Comparison of ENCODE assay signal across 24 cellular contexts in genomic region chr16:55496509-55497145, GRCh38. TPM values are rescaled to one million over a fixed set of nuclear protein-coding genes. Genes with fewer than 3 reads are reported as not detected.
DNase-seq lines count a peak whose midpoint lies in the region; FAIRE-seq and TF ChIP-seq lines count a peak whose summit lies in the region.
"Had no signal": no experiment of that assay in that cellular context is flagged by ENCODE, and none has a peak within 500 bp of the region (broad histone marks: within the 10 kb centered on the region; RNA-seq: fewer than 3 reads in every experiment).

No MANE protein-coding gene starts in this region.

- no peak for TF ChIP-seq CTCF in GM13976 (IDR thresholded peaks at IDR 0.05; ENCODE audit: borderline replicate concordance, control extremely low read depth, extremely low read depth, insufficient read depth, missing control alignments)

- H3K9ac ChIP-seq in mesenchymal stem cell (ENCODE audit: low read length), result peak overlapping the region; percentile 75

- no peak overlapping the region for H3K18ac ChIP-seq in mesenchymal stem cell (ENCODE audit: low read depth in 1 of 2, low read length in 2 of 2)

- H2BK12ac ChIP-seq in mesenchymal stem cell (ENCODE audit: low read length in 2 of 2), result peak overlapping the region in 1 of 2 experiments; percentile 10

- no peaks in the 10 kb centered on the region for H3K9me3 ChIP-seq in mesenchymal stem cell (ENCODE audit: control insufficient read depth, low read length)
- H3K9me3 ChIP-seq: Peyer's patch, right atrium auricular region, SJCRH30, tibial artery had no signal

- H4K91ac ChIP-seq in mesenchymal stem cell (ENCODE audit: low read length), result peak overlapping the region; percentile 30

- no peaks in the 10 kb centered on the region for H3K27me3 ChIP-seq in mesenchymal stem cell (ENCODE audit: control insufficient read depth in 1 of 2, insufficient read depth in 1 of 2, low read length in 2 of 2)
- H3K27me3 ChIP-seq: Peyer's patch, right atrium auricular region, SJCRH30, tibial artery had no signal

- H2BK15ac ChIP-seq in mesenchymal stem cell (ENCODE audit: low read depth, poor library complexity, severe bottlenecking), result no peak overlapping the region

- peak overlapping the region in 1 of 2 experiments; percentile 9 for H3K23ac ChIP-seq in mesenchymal stem cell (ENCODE audit: low read length in 2 of 2)

- H3K4me2 ChIP-seq in mesenchymal stem cell (ENCODE audit: low read length, poor library complexity, severe bottlenecking), result no peak overlapping the region

- H2BK5ac ChIP-seq in mesenchymal stem cell (ENCODE audit: low read depth, low read length, poor library complexity, severe bottlenecking), result no peak overlapping the region

- H2BK120ac ChIP-seq in mesenchymal stem cell (ENCODE audit: low read depth, low read length), result peak overlapping the region; percentile 15

- H4K8ac ChIP-seq in mesenchymal stem cell (ENCODE audit: low read length), result no peak overlapping the region

- H2AFZ ChIP-seq in mesenchymal stem cell (ENCODE audit: low read depth, low read length), result no peak overlapping the region

- in situ Hi-C loops in GM13976 (cut with MboI; ENCODE audit: low sequenced_read_pairs, unreplicated experiment), result no loop called here

- H3K4me3 ChIP-seq in mesenchymal stem cell (ENCODE audit: insufficient read depth in 1 of 2, low read depth in 1 of 2, low read length in 2 of 2), result no peak overlapping the region
- H3K4me3 ChIP-seq: Peyer's patch, right atrium auricular region, SJCRH30, tibial artery had no signal

- DNase-seq in 8988T (peak; percentile 4), GM13976 (ENCODE audit: low spot score) (peak; percentile 4), SW480 (ENCODE audit: low spot score) (peak; percentile 64), mesenchymal stem cell (no peak), NCI-H1930 (lab: John Stamatoyannopoulos, UW) (no peak), urothelium cell line (ENCODE audit: low spot score) (no peak), NCI-H2227 treated with DMSO at 0.1 percent for 48 hours (lab: John Stamatoyannopoulos, UW) (no peak), NCI-H82 treated with DMSO at 0.1 percent for 48 hours (lab: John Stamatoyannopoulos, UW; ENCODE audit: unreplicated experiment) (no peak)
- DNase-seq: activated CD4-positive, alpha-beta T cell treated with anti-CD3 and anti-CD28 coated beads, Interleukin-2, amount 10 ng/mL, durations not matched to agents 7 days and 5 days; effector CD8-positive, alpha-beta T cell; KBM-7; kidney glomerular epithelial cell; MV-4-11; NCI-H2081; occipital lobe; Peyer's patch; SJCRH30; stimulated activated CD4-positive, alpha-beta T cell treated with anti-CD3 and anti-CD28 coated beads, Interleukin-12 subunit alpha, Interleukin-12 subunit beta, amount 100 ng/mL, for 4 hours; stimulated activated CD4-positive, alpha-beta T cell treated with anti-CD3 and anti-CD28 coated beads, Interleukin-4, amount 100 ng/mL, for 4 hours; stimulated activated naive CD8-positive, alpha-beta T cell treated with anti-CD3 and anti-CD28 coated beads, Interleukin-15, Interleukin-2, amounts not matched to agents 100 U/mL and 50 U/mL, for 24 hours; T-helper 17 cell had no signal

- H3K4me1 ChIP-seq in mesenchymal stem cell (ENCODE audit: control insufficient read depth, insufficient read depth, low read depth, low read length), result peaks cover 22% of the 10 kb centered on the region

- no peak overlapping the region for H3K4ac ChIP-seq in mesenchymal stem cell (ENCODE audit: low read depth in 1 of 2, low read length in 2 of 2)

- peaks cover 1% of the 10 kb centered on the region for H3K79me1 ChIP-seq in mesenchymal stem cell (replicated peaks; ENCODE audit: low read length, poor library complexity, severe bottlenecking)

- no peak for FAIRE-seq in urothelium cell line (lab: Jason Lieb, UNC)
- FAIRE-seq: G401.6 had no signal

- H3K27ac ChIP-seq in mesenchymal stem cell (ENCODE audit: low read length, poor library complexity, severe bottlenecking), result no peak overlapping the region
- H3K27ac ChIP-seq: Peyer's patch, right atrium auricular region, SJCRH30, tibial artery had no signal

- no peak overlapping the region for H2AK5ac ChIP-seq in mesenchymal stem cell (ENCODE audit: low read length, severe bottlenecking)

- no peak overlapping the region for H3K14ac ChIP-seq in mesenchymal stem cell (ENCODE audit: low read length in 2 of 2)

- WGBS in mesenchymal stem cell, result 86% methylated on average over 7 of the region's 8 CpGs

- H3K36me3 ChIP-seq in mesenchymal stem cell (ENCODE audit: control insufficient read depth in 1 of 2, insufficient read depth in 2 of 2, low read depth in 1 of 2, low read length in 2 of 2), result peaks cover 25 to 99% of the 10 kb centered on the region in 2 experiments

RNA-seq across cellular contexts. Expression of gene LPCAT2, which starts 12.2 kb away (rescaled TPM):
- 12.2 TPM for polyA plus RNA-seq in mesenchymal stem cell (2013, experiment 1 of 2)
- 13.0 TPM for polyA plus RNA-seq in mesenchymal stem cell (2013, experiment 2 of 2)

RNA-seq across cellular contexts. Expression of gene MMP2, which starts 17.6 kb away (rescaled TPM):
- polyA plus RNA-seq in mesenchymal stem cell (2013, experiment 1 of 2), result 290 TPM
- 285 TPM for polyA plus RNA-seq in mesenchymal stem cell (2013, experiment 2 of 2)

Comparison
In these comparisons a context has a peak if more than half of its experiments do, and no peak if none do; other contexts are left out.
1. DNase-seq: peak in 8988T (single experiment), GM13976 (single experiment) and SW480 (single experiment); none in mesenchymal stem cell (single experiment), NCI-H1930 (0 of 2), urothelium cell line (single experiment), NCI-H2227 treated with DMSO at 0.1 percent for 48 hours (single experiment) and NCI-H82 treated with DMSO at 0.1 percent for 48 hours (single experiment).